1 cellular context compared by ENCODE assay signal in genomic region chr20:57894522-57894921, GRCh38.
TF ChIP-seq lines count a peak whose summit lies in the region.

No MANE protein-coding gene starts in this region.

TF ChIP-seq in HepG2, 621 proteins besides CTCF, POLR2A, EP300 and RAD21 (continued from another document):
- peak; percentile 67; the same call in 1 of the 2 replicates for TF ChIP-seq TRIM22 (IDR thresholded peaks at IDR 0.05)
- TF ChIP-seq TBP (CRISPR knock-in tag; IDR thresholded peaks at IDR 0.05) = no peak
- no peak for TF ChIP-seq SMARCC2 (IDR thresholded peaks at IDR 0.05)
- TF ChIP-seq STAT5B (CRISPR knock-in tag; IDR thresholded peaks at IDR 0.05) = no peak
- TF ChIP-seq CHD2 (IDR thresholded peaks at IDR 0.05; ENCODE audit: low read depth, low read length) = no peak
- TF ChIP-seq TOPORS (CRISPR knock-in tag; IDR thresholded peaks at IDR 0.05) = no peak
- no peak for TF ChIP-seq ZNF567 (CRISPR knock-in tag; IDR thresholded peaks at IDR 0.05; ENCODE audit: borderline replicate concordance)
- TF ChIP-seq BRD4 (CRISPR knock-in tag; IDR thresholded peaks at IDR 0.05) = no peak
- TF ChIP-seq NBN (conservative IDR thresholded peaks at IDR 0.05) = 0 out of 2 replicates have a peak, but pooled peaks have one; percentile 12
- no peak for TF ChIP-seq CERS6 (CRISPR knock-in tag; IDR thresholded peaks at IDR 0.05)
- no peak for TF ChIP-seq CEBPB (IDR thresholded peaks at IDR 0.05; ENCODE audit: borderline replicate concordance, low read depth, low read length)
- no peak for TF ChIP-seq GMEB1 (CRISPR knock-in tag; IDR thresholded peaks at IDR 0.05; ENCODE audit: borderline replicate concordance)
